18 cellular contexts compared by ENCODE assay signal in genomic region chr14:20617138-20618003, GRCh38.
A peak's percentile ranks its signal among the peaks of the same experiment; 100 is the strongest.
DNase-seq lines count a peak whose midpoint lies in the region; ATAC-seq and TF ChIP-seq lines count a peak whose summit lies in the region.
"Had no signal": no experiment of that assay in that cellular context is flagged by ENCODE, and none has a peak within 500 bp of the region (broad histone marks: within the 10 kb centered on the region; RNA-seq: fewer than 3 reads in every experiment).

No MANE protein-coding gene starts in this region.

- TF ChIP-seq CTCF in NB4 (IDR thresholded peaks at IDR 0.05; ENCODE audit: low read depth, low read length) = no peak

- no peak overlapping the region for H3K4me3 ChIP-seq in BLaER1 treated with 17β-estradiol and CSF1 and Interleukin-3, amounts not matched to agents 10 nM and 100 nM
- H3K4me3 ChIP-seq in NB4 (ENCODE audit: low read depth, low read length) = peak overlapping the region; percentile 9
- H3K4me3 ChIP-seq: thyroid gland had no signal

- TF ChIP-seq POLR2A in NB4 (IDR thresholded peaks at IDR 0.05; ENCODE audit: extremely low read depth, insufficient read length) = no peak

- no peaks in the 10 kb centered on the region for H3K9me3 ChIP-seq in BLaER1 treated with 17β-estradiol and CSF1 and Interleukin-3, amounts not matched to agents 10 nM and 100 nM (replicated peaks in 1 of 11)
- H3K9me3 ChIP-seq: thyroid gland had no signal

- peaks cover 0 to 6% (median 0%) of the 10 kb centered on the region in 11 experiments; a peak in 2 of 22 replicates for H4K20me1 ChIP-seq in BLaER1 treated with 17β-estradiol and CSF1 and Interleukin-3, amounts not matched to agents 10 nM and 100 nM

- DNase-seq in NB4 (ENCODE audit: low read depth) (peak; percentile 58), T-helper 9 cell (no peak), NCI-H1417 (lab: John Stamatoyannopoulos, UW) (no peak), GOT3 (lab: John Stamatoyannopoulos, UW) (no peak), pons (ENCODE audit: low spot score) (no peak)
- DNase-seq: activated CD4-positive, alpha-beta T cell treated with anti-CD3 and anti-CD28 coated beads, Interleukin-2, amount 50 U/mL, for 48 hours; amniotic stem cell; HFFc6; mesendoderm; NCI-H1417 treated with DMSO at 0.1 percent for 48 hours; NCI-H2227 treated with DMSO at 0.1 percent for 48 hours; SIG-M5; stimulated activated CD4-positive, alpha-beta T cell treated with anti-CD3 and anti-CD28 coated beads, Interleukin-4, amount 100 ng/mL, for 4 hours; thyroid gland had no signal

- peaks cover 36 to 64% (median 53%) of the 10 kb centered on the region in 10 experiments for H3K4me1 ChIP-seq in BLaER1 treated with 17β-estradiol and CSF1 and Interleukin-3, amounts not matched to agents 10 nM and 100 nM
- H3K4me1 ChIP-seq: thyroid gland had no signal

- H3K36me3 ChIP-seq in BLaER1 treated with 17β-estradiol and CSF1 and Interleukin-3, amounts not matched to agents 10 nM and 100 nM = no peaks in the 10 kb centered on the region
- H3K36me3 ChIP-seq: thyroid gland had no signal

- peak overlapping the region in 1 of 11 experiments; percentile 12; a peak in 1 of 22 replicates for H3K9ac ChIP-seq in BLaER1 treated with 17β-estradiol and CSF1 and Interleukin-3, amounts not matched to agents 10 nM and 100 nM

- H3K27me3 ChIP-seq in BLaER1 treated with 17β-estradiol and CSF1 and Interleukin-3, amounts not matched to agents 10 nM and 100 nM = peaks cover 0 to 10% (median 7%) of the 10 kb centered on the region in 11 experiments; a peak in 13 of 22 replicates
- H3K27me3 ChIP-seq: thyroid gland had no signal

- H3K4me2 ChIP-seq in BLaER1 treated with 17β-estradiol and CSF1 and Interleukin-3, amounts not matched to agents 10 nM and 100 nM = peak overlapping the region; percentile 37 to 83 (median 67)

- ATAC-seq in GM19035 (IDR thresholded peaks at IDR 0.05; ENCODE audit: unreplicated experiment) (peak; percentile 41), HG02840 (IDR thresholded peaks at IDR 0.05; ENCODE audit: low FRiP score, unreplicated experiment) (peak; percentile 36)

- peak overlapping the region in 9 of 11 experiments; percentile 8 to 68 (median 51); a peak in 15 of 22 replicates for H3K27ac ChIP-seq in BLaER1 treated with 17β-estradiol and CSF1 and Interleukin-3, amounts not matched to agents 10 nM and 100 nM
- H3K27ac ChIP-seq: epithelial cell of prostate, thyroid gland had no signal
